Comparison of ENCODE assay signal across 1 cellular context in the genomic region with DNA sequence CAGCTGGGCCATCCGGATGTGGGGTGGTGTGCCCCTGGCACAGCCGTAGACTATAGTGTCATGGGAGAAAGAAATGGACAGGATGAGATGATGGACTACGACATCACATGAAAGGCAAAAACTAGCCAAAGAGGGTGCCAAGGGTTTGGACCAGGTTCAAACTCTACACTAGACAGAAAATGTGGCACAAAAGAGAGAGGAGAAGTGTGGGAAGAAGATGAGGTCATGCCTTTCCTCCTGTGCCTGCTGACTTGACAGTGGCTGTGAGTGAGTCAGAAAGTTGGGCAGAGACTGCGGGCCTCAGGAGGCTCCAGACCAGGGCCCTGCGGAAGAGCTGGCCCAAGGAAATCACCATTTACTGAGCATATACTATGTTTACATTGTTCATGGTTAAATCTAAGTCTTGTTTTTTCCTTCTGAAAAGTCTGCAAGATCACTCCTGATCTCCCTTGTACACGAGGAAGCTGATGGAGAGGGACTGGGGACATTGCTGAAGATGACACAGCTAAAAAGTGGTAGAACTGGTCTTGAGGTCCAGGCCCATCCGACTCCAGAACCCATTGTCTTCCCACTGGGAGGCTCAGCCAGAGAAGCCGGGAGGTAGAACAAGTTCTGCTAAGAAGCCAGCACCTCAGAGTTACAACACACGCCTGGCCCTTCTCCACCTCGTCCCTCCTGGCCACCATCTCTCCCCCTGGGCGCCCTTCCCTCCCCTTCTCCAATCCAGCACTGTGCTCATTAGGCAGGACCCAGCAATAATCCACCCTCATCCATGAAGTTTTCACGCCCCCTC.
TF ChIP-seq lines count a peak whose summit lies in the region.

No MANE protein-coding gene starts in this region.

TF ChIP-seq in K562, 482 proteins besides CTCF, POLR2A, EP300 and RAD21 (continued from another document):
- TF ChIP-seq, protein P1, sequence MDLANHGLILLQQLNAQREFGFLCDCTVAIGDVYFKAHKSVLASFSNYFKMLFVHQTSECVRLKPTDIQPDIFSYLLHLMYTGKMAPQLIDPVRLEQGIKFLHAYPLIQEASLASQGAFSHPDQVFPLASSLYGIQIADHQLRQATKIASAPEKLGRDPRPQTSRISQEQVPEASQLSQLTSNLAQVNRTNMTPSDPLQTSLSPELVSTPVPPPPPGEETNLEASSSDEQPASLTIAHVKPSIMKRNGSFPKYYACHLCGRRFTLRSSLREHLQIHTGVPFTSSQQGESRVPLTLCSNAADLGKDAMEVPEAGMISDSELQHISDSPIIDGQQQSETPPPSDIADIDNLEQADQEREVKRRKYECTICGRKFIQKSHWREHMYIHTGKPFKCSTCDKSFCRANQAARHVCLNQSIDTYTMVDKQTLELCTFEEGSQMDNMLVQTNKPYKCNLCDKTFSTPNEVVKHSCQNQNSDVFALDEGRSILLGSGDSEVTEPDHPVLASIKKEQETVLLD (IDR thresholded peaks at IDR 0.05), result no peak
- TF ChIP-seq SRSF1 (IDR thresholded peaks at IDR 0.05; ENCODE audit: low read depth, low read length), result no peak
- TF ChIP-seq, protein P2, sequence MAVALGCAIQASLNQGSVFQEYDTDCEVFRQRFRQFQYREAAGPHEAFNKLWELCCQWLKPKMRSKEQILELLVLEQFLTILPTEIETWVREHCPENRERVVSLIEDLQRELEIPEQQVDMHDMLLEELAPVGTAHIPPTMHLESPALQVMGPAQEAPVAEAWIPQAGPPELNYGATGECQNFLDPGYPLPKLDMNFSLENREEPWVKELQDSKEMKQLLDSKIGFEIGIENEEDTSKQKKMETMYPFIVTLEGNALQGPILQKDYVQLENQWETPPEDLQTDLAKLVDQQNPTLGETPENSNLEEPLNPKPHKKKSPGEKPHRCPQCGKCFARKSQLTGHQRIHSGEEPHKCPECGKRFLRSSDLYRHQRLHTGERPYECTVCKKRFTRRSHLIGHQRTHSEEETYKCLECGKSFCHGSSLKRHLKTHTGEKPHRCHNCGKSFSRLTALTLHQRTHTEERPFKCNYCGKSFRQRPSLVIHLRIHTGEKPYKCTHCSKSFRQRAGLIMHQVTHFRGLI (CRISPR knock-in tag; IDR thresholded peaks at IDR 0.05), result no peak
- TF ChIP-seq NFE2L1 (tag; IDR thresholded peaks at IDR 0.05; ENCODE audit: borderline replicate concordance, low read depth), result no peak
- TF ChIP-seq BACH1 (tag; IDR thresholded peaks at IDR 0.05), result no peak
- TF ChIP-seq, protein P3, sequence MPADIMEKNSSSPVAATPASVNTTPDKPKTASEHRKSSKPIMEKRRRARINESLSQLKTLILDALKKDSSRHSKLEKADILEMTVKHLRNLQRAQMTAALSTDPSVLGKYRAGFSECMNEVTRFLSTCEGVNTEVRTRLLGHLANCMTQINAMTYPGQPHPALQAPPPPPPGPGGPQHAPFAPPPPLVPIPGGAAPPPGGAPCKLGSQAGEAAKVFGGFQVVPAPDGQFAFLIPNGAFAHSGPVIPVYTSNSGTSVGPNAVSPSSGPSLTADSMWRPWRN (IDR thresholded peaks at IDR 0.05; ENCODE audit: low read depth), result no peak
- TF ChIP-seq MAFK (IDR thresholded peaks at IDR 0.05; ENCODE audit: low read length), result 0 out of 2 replicates have a peak, but pooled peaks have one; percentile 9
- TF ChIP-seq ZSCAN32 (CRISPR knock-in tag; IDR thresholded peaks at IDR 0.05), result no peak
- TF ChIP-seq RREB1 (CRISPR knock-in tag; IDR thresholded peaks at IDR 0.05), result no peak
- no peak for TF ChIP-seq UBTF (IDR thresholded peaks at IDR 0.05; ENCODE audit: borderline replicate concordance in 1 of 2, low read depth in 2 of 2, low read length in 2 of 2)
- TF ChIP-seq ZNF561 (CRISPR knock-in tag; conservative IDR thresholded peaks at IDR 0.05), result no peak
- no peak for TF ChIP-seq ZNF324 (CRISPR knock-in tag; IDR thresholded peaks at IDR 0.05)
